ENCODE assay signal across 8 cellular contexts in the genomic region with DNA sequence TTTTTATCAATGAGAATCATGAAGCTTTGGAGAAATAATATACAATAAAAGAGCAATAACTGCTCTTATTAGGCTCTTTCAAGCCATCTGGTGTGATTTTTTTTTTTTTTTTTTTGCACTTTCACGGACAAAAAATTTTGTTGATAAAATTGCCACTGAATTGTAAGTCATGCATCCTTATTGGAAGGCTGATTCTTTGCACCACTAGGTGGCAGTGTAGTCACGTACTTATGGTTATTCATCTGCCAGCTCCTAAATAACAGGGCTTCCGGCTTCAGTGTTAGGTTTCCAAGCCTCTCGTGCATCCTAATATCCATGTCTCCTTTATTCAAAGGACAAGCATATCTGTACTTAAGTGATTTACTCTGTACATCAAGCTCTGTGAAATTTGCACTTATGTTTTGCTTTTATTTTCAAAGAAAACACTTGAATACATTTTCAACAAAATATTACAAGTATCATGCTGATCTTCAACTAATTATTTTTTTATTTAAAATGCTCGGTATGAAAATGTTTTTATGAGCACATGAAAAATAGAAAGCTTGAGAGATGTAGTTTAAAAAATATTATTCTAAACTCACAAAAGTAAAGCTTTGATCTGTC.
DNase-seq lines count a peak whose midpoint lies in the region; ATAC-seq and TF ChIP-seq lines count a peak whose summit lies in the region.

No MANE protein-coding gene starts in this region.

- peak; percentile 85 for ATAC-seq in GM21528 (IDR thresholded peaks at IDR 0.05; ENCODE audit: low FRiP score, unreplicated experiment)

- H3K27ac Mint-ChIP-seq in osteocyte (ENCODE audit: unreplicated experiment): no peak overlapping the region

- TF ChIP-seq CTCF in fibroblast of villous mesenchyme (IDR thresholded peaks at IDR 0.05; ENCODE audit: insufficient read depth, low read depth, low read length) (peak; percentile 74), osteocyte (IDR thresholded peaks at IDR 0.05) (peak; percentile 85)

- no peaks in the 10 kb centered on the region for H3K9me3 Mint-ChIP-seq in osteocyte (ENCODE audit: unreplicated experiment)

- H3K27me3 Mint-ChIP-seq in osteocyte (ENCODE audit: unreplicated experiment): no peaks in the 10 kb centered on the region

- H3K4me3 ChIP-seq in fibroblast of villous mesenchyme (ENCODE audit: low read depth, low read length): no peak overlapping the region

- H3K36me3 Mint-ChIP-seq in osteocyte (ENCODE audit: unreplicated experiment): no peaks in the 10 kb centered on the region

- H3K4me3 Mint-ChIP-seq in osteocyte (ENCODE audit: unreplicated experiment): no peak overlapping the region

- DNase-seq in GM03348 (ENCODE audit: low spot score): peak; percentile 75
- peak; percentile 83 for DNase-seq in HT-29 (ENCODE audit: low spot score)
- DNase-seq in NCI-H82 treated with DMSO at 0.1 percent for 48 hours (lab: John Stamatoyannopoulos, UW; ENCODE audit: unreplicated experiment): peak; percentile 27
- DNase-seq in activated T-cell treated with anti-CD3 and anti-CD28 coated beads for 4 hours: peak; percentile 36
- peak; percentile 76 for DNase-seq in fibroblast of villous mesenchyme (ENCODE audit: low read depth)
- DNase-seq in osteocyte (ENCODE audit: extremely low spot score, unreplicated experiment): peak; percentile 87
- no peak for DNase-seq in GOT3 (lab: John Stamatoyannopoulos, UW)

- peaks cover 3% of the 10 kb centered on the region for H3K4me1 Mint-ChIP-seq in osteocyte (ENCODE audit: unreplicated experiment)
